ENCODE assay signal across 1 cellular context in the genomic region with DNA sequence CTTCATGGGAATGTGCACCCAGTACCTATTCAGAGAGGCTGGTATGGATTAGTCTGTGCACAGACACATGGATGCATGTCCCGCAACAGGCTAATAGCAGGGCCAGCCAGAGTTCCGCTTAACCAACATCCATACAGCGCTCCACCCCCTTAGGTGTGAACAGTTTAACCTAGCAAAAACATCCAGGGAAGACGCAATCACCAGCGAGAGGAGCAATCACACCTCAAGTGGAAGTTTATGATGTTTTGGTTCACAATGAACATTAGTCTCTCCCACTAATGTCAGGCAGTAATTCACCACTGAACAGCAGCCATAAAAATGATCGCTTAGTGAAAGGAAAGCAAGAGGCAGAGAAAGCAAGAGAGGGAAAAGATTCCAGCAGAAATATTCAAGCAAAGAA.
TF ChIP-seq lines count a peak whose summit lies in the region.

No MANE protein-coding gene starts in this region.

TF ChIP-seq in HEK293, 187 proteins besides CTCF, POLR2A, EP300 and RAD21 (continued from another document and continues in another):
- TF ChIP-seq, protein P1, sequence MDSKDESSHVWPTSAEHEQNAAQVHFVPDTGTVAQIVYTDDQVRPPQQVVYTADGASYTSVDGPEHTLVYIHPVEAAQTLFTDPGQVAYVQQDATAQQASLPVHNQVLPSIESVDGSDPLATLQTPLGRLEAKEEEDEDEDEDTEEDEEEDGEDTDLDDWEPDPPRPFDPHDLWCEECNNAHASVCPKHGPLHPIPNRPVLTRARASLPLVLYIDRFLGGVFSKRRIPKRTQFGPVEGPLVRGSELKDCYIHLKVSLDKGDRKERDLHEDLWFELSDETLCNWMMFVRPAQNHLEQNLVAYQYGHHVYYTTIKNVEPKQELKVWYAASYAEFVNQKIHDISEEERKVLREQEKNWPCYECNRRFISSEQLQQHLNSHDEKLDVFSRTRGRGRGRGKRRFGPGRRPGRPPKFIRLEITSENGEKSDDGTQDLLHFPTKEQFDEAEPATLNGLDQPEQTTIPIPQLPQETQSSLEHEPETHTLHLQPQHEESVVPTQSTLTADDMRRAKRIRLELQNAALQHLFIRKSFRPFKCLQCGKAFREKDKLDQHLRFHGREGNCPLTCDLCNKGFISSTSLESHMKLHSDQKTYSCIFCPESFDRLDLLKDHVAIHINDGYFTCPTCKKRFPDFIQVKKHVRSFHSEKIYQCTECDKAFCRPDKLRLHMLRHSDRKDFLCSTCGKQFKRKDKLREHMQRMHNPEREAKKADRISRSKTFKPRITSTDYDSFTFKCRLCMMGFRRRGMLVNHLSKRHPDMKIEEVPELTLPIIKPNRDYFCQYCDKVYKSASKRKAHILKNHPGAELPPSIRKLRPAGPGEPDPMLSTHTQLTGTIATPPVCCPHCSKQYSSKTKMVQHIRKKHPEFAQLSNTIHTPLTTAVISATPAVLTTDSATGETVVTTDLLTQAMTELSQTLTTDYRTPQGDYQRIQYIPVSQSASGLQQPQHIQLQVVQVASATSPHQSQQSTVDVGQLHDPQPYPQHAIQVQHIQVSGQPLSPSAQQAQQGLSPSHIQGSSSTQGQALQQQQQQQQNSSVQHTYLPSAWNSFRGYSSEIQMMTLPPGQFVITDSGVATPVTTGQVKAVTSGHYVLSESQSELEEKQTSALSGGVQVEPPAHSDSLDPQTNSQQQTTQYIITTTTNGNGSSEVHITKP (tag by site-specific recombination; IDR thresholded peaks at IDR 0.05), result peak; percentile 81
- TF ChIP-seq, protein P2, sequence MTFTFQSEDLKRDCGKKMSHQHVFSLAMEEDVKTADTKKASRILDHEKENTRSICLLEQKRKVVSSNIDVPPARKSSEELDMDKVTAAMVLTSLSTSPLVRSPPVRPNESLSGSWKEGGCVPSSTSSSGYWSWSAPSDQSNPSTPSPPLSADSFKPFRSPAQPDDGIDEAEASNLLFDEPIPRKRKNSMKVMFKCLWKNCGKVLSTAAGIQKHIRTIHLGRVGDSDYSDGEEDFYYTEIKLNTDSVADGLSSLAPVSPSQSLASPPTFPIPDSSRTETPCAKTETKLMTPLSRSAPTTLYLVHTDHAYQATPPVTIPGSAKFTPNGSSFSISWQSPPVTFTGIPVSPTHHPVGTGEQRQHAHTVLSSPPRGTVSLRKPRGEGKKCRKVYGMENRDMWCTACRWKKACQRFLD (tag by site-specific recombination; IDR thresholded peaks at IDR 0.05), result no peak
- TF ChIP-seq MYNN (tag by site-specific recombination; IDR thresholded peaks at IDR 0.05; ENCODE audit: borderline replicate concordance) (no peak), ZNF248 (tag by site-specific recombination; IDR thresholded peaks at IDR 0.05) (no peak), ZBTB7A (tag by site-specific recombination; IDR thresholded peaks at IDR 0.05; ENCODE audit: low read depth) (no peak), ZBTB8A (tag by site-specific recombination; IDR thresholded peaks at IDR 0.05) (peak; percentile 78), ZNF473 (tag by site-specific recombination; IDR thresholded peaks at IDR 0.05) (no peak), ZNF426 (tag by site-specific recombination; IDR thresholded peaks at IDR 0.05) (no peak), ZNF292 (tag by site-specific recombination; IDR thresholded peaks at IDR 0.05; ENCODE audit: borderline replicate concordance, low read depth) (no peak), ZFP41 (tag by site-specific recombination; IDR thresholded peaks at IDR 0.05; ENCODE audit: borderline replicate concordance) (no peak), ZNF585B (tag by site-specific recombination; IDR thresholded peaks at IDR 0.05) (no peak), WT1 (tag by site-specific recombination; IDR thresholded peaks at IDR 0.05) (peak; percentile 99), ZNF555 (tag by site-specific recombination; conservative IDR thresholded peaks at IDR 0.05) (no peak), BCL11A (tag by site-specific recombination; IDR thresholded peaks at IDR 0.05; ENCODE audit: low read depth) (no peak; the same call in 1 of the 2 replicates), ZNF140 (tag by site-specific recombination; IDR thresholded peaks at IDR 0.05) (no peak), MEIS1 (CRISPR knock-in tag; IDR thresholded peaks at IDR 0.05; ENCODE audit: borderline replicate concordance) (no peak), HOXD13 (CRISPR knock-in tag; IDR thresholded peaks at IDR 0.05; ENCODE audit: borderline replicate concordance) (no peak), ZNF777 (tag by site-specific recombination; IDR thresholded peaks at IDR 0.05; ENCODE audit: borderline replicate concordance) (no peak), ZNF19 (tag by site-specific recombination; IDR thresholded peaks at IDR 0.05; ENCODE audit: low read depth) (no peak), SP2 (tag by site-specific recombination; IDR thresholded peaks at IDR 0.05) (no peak), ZNF423 (tag by site-specific recombination; IDR thresholded peaks at IDR 0.05) (peak; percentile 44), ZNF112 (tag by site-specific recombination; IDR thresholded peaks at IDR 0.05) (no peak), ZNF155 (tag by site-specific recombination; IDR thresholded peaks at IDR 0.05) (no peak), TRIM28 (IDR thresholded peaks at IDR 0.05; ENCODE audit: borderline replicate concordance, low read length) (peak; percentile 61), ZFP3 (tag by site-specific recombination; IDR thresholded peaks at IDR 0.05; ENCODE audit: low read depth) (no peak), SCRT2 (tag by site-specific recombination; IDR thresholded peaks at IDR 0.05) (peak; percentile 94), YY2 (tag by site-specific recombination; IDR thresholded peaks at IDR 0.05) (no peak), ZFHX2 (tag by site-specific recombination; conservative IDR thresholded peaks at IDR 0.05) (peak; percentile 39; the same call in 1 of the 2 replicates), ZNF416 (tag by site-specific recombination; IDR thresholded peaks at IDR 0.05) (no peak), ZNF544 (tag by site-specific recombination; IDR thresholded peaks at IDR 0.05) (no peak), ZNF2 (tag by site-specific recombination; IDR thresholded peaks at IDR 0.05) (peak; percentile 76; the same call in 1 of the 2 replicates), SCRT1 (tag by site-specific recombination; IDR thresholded peaks at IDR 0.05; ENCODE audit: borderline replicate concordance) (peak; percentile 92), ZNF16 (tag by site-specific recombination; IDR thresholded peaks at IDR 0.05; ENCODE audit: low read depth) (no peak), ZNF624 (tag by site-specific recombination; IDR thresholded peaks at IDR 0.05) (no peak), ZNF837 (tag by site-specific recombination; IDR thresholded peaks at IDR 0.05) (no peak), ZNF660 (tag by site-specific recombination; IDR thresholded peaks at IDR 0.05) (no peak), ZNF37A (tag by site-specific recombination; IDR thresholded peaks at IDR 0.05) (no peak), ZNF121 (tag by site-specific recombination; IDR thresholded peaks at IDR 0.05) (no peak), ZNF266 (tag by site-specific recombination; IDR thresholded peaks at IDR 0.05; ENCODE audit: low read depth) (no peak), ZEB2 (tag by site-specific recombination; IDR thresholded peaks at IDR 0.05) (peak; percentile 76), ZNF146 (tag by site-specific recombination; IDR thresholded peaks at IDR 0.05) (0 out of 2 replicates have a peak, but pooled peaks have one; percentile 3), ZNF626 (tag by site-specific recombination; IDR thresholded peaks at IDR 0.05) (no peak), OSR2 (tag by site-specific recombination; IDR thresholded peaks at IDR 0.05) (peak; percentile 98), ZNF701 (tag by site-specific recombination; IDR thresholded peaks at IDR 0.05) (no peak), ZNF324 (tag by site-specific recombination; IDR thresholded peaks at IDR 0.05) (peak; percentile 33; the same call in 1 of the 2 replicates)
- TF ChIP-seq, protein P3, sequence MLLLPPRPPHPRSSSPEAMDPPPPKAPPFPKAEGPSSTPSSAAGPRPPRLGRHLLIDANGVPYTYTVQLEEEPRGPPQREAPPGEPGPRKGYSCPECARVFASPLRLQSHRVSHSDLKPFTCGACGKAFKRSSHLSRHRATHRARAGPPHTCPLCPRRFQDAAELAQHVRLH (tag by site-specific recombination; IDR thresholded peaks at IDR 0.05), result peak; percentile 96
- TF ChIP-seq, protein P4, sequence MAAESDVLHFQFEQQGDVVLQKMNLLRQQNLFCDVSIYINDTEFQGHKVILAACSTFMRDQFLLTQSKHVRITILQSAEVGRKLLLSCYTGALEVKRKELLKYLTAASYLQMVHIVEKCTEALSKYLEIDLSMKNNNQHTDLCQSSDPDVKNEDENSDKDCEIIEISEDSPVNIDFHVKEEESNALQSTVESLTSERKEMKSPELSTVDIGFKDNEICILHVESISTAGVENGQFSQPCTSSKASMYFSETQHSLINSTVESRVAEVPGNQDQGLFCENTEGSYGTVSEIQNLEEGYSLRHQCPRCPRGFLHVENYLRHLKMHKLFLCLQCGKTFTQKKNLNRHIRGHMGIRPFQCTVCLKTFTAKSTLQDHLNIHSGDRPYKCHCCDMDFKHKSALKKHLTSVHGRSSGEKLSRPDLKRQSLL (tag by site-specific recombination; IDR thresholded peaks at IDR 0.05), result no peak
- TF ChIP-seq, protein P5, sequence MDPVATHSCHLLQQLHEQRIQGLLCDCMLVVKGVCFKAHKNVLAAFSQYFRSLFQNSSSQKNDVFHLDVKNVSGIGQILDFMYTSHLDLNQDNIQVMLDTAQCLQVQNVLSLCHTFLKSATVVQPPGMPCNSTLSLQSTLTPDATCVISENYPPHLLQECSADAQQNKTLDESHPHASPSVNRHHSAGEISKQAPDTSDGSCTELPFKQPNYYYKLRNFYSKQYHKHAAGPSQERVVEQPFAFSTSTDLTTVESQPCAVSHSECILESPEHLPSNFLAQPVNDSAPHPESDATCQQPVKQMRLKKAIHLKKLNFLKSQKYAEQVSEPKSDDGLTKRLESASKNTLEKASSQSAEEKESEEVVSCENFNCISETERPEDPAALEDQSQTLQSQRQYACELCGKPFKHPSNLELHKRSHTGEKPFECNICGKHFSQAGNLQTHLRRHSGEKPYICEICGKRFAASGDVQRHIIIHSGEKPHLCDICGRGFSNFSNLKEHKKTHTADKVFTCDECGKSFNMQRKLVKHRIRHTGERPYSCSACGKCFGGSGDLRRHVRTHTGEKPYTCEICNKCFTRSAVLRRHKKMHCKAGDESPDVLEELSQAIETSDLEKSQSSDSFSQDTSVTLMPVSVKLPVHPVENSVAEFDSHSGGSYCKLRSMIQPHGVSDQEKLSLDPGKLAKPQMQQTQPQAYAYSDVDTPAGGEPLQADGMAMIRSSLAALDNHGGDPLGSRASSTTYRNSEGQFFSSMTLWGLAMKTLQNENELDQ (tag by site-specific recombination; IDR thresholded peaks at IDR 0.05; ENCODE audit: low read depth), result no peak
- TF ChIP-seq, protein P6, sequence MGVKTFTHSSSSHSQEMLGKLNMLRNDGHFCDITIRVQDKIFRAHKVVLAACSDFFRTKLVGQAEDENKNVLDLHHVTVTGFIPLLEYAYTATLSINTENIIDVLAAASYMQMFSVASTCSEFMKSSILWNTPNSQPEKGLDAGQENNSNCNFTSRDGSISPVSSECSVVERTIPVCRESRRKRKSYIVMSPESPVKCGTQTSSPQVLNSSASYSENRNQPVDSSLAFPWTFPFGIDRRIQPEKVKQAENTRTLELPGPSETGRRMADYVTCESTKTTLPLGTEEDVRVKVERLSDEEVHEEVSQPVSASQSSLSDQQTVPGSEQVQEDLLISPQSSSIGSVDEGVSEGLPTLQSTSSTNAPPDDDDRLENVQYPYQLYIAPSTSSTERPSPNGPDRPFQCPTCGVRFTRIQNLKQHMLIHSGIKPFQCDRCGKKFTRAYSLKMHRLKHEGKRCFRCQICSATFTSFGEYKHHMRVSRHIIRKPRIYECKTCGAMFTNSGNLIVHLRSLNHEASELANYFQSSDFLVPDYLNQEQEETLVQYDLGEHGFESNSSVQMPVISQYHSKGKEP (tag by site-specific recombination; IDR thresholded peaks at IDR 0.05), result peak; percentile 80
- TF ChIP-seq, protein P7, sequence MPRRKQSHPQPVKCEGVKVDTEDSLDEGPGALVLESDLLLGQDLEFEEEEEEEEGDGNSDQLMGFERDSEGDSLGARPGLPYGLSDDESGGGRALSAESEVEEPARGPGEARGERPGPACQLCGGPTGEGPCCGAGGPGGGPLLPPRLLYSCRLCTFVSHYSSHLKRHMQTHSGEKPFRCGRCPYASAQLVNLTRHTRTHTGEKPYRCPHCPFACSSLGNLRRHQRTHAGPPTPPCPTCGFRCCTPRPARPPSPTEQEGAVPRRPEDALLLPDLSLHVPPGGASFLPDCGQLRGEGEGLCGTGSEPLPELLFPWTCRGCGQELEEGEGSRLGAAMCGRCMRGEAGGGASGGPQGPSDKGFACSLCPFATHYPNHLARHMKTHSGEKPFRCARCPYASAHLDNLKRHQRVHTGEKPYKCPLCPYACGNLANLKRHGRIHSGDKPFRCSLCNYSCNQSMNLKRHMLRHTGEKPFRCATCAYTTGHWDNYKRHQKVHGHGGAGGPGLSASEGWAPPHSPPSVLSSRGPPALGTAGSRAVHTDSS (tag by site-specific recombination; IDR thresholded peaks at IDR 0.05), result no peak
- TF ChIP-seq, protein P8, sequence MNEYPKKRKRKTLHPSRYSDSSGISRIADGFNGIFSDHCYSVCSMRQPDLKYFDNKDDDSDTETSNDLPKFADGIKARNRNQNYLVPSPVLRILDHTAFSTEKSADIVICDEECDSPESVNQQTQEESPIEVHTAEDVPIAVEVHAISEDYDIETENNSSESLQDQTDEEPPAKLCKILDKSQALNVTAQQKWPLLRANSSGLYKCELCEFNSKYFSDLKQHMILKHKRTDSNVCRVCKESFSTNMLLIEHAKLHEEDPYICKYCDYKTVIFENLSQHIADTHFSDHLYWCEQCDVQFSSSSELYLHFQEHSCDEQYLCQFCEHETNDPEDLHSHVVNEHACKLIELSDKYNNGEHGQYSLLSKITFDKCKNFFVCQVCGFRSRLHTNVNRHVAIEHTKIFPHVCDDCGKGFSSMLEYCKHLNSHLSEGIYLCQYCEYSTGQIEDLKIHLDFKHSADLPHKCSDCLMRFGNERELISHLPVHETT (tag by site-specific recombination; IDR thresholded peaks at IDR 0.05), result peak; percentile 63; the same call in 1 of the 2 replicates
- TF ChIP-seq, protein P9, sequence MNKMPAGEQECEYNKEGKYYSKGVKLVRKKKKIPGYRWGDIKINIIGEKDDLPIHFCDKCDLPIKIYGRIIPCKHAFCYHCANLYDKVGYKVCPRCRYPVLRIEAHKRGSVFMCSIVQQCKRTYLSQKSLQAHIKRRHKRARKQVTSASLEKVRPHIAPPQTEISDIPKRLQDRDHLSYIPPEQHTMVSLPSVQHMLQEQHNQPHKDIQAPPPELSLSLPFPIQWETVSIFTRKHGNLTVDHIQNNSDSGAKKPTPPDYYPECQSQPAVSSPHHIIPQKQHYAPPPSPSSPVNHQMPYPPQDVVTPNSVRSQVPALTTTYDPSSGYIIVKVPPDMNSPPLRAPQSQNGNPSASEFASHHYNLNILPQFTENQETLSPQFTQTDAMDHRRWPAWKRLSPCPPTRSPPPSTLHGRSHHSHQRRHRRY (tag by site-specific recombination; IDR thresholded peaks at IDR 0.05), result no peak
- TF ChIP-seq, protein P10, sequence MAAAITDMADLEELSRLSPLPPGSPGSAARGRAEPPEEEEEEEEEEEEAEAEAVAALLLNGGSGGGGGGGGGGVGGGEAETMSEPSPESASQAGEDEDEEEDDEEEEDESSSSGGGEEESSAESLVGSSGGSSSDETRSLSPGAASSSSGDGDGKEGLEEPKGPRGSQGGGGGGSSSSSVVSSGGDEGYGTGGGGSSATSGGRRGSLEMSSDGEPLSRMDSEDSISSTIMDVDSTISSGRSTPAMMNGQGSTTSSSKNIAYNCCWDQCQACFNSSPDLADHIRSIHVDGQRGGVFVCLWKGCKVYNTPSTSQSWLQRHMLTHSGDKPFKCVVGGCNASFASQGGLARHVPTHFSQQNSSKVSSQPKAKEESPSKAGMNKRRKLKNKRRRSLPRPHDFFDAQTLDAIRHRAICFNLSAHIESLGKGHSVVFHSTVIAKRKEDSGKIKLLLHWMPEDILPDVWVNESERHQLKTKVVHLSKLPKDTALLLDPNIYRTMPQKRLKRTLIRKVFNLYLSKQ (tag by site-specific recombination; IDR thresholded peaks at IDR 0.05; ENCODE audit: borderline replicate concordance), result no peak
